ENCODE assay signal across 36 cellular contexts in genomic region chr3:62761711-62762110, GRCh38.
"Had no signal": no experiment of that assay in that cellular context is flagged by ENCODE, and none has a peak within 500 bp of the region (broad histone marks: within the 10 kb centered on the region; RNA-seq: fewer than 3 reads in every experiment).

No MANE protein-coding gene starts in this region.

- H3K4me3 Mint-ChIP-seq: activated CD4-positive, alpha-beta T cell treated with anti-CD3 and anti-CD28 coated beads for 36 hours; activated CD4-positive, alpha-beta T cell treated with anti-CD3 and anti-CD28 coated beads, Interleukin-2, amount 10 ng/mL, durations not matched to agents 7 days and 5 days; activated CD8-positive, alpha-beta T cell treated with anti-CD3 and anti-CD28 coated beads for 36 hours; activated naive CD4-positive, alpha-beta T cell treated with anti-CD3 and anti-CD28 coated beads for 36 hours; activated naive CD8-positive, alpha-beta T cell treated with anti-CD3 and anti-CD28 coated beads for 36 hours; activated T-cell treated with anti-CD3 and anti-CD28 coated beads, Interleukin-2, amount 50 U/mL, for 4 hours; activated T-cell treated with anti-CD3 and anti-CD28 coated beads, Interleukin-2, amount 50 U/mL, for 72 hours; activated T-helper 1 cell treated with anti-CD3 and anti-CD28 coated beads, Interleukin-12 subunit alpha, Interleukin-12 subunit beta, Interleukin-2, Interleukin-4 antibody, amounts not matched to agents 30 ng/mL and 10 ng/mL and 1 ng/mL, durations not matched to agents 14 hours and 24 hours and 36 hours; activated T-helper 17 cell treated with anti-CD3 and anti-CD28 coated beads, Interleukin-2, amount 50 U/mL, for 72 hours; T-helper 17 cell; WTC11 had no signal

- H3K27me3 ChIP-seq: adrenal gland, body of pancreas, brain microvascular endothelial cell, breast epithelium had no signal

- ATAC-seq: activated CD4-positive, alpha-beta T cell treated with anti-CD3 and anti-CD28 coated beads for 36 hours; activated CD4-positive, CD25-positive, alpha-beta regulatory T cell treated with anti-CD3 and anti-CD28 coated beads, Interleukin-2, amount 50 U/mL, for 24 hours; activated CD8-positive, alpha-beta T cell treated with anti-CD3 and anti-CD28 coated beads for 36 hours; activated naive CD4-positive, alpha-beta T cell treated with anti-CD3 and anti-CD28 coated beads, Interleukin-2, amount 50 U/mL, for 72 hours; activated T-cell treated with anti-CD3 and anti-CD28 coated beads, Interleukin-2, amount 50 U/mL, for 4 hours; activated T-cell treated with anti-CD3 and anti-CD28 coated beads, Interleukin-2, amount 50 U/mL, for 72 hours; activated T-helper 17 cell treated with anti-CD3 and anti-CD28 coated beads, Interleukin-2, amount 50 U/mL, for 72 hours; body of pancreas; T-helper 17 cell; WTC11 had no signal

- H3K4me1 Mint-ChIP-seq: activated CD4-positive, alpha-beta T cell treated with anti-CD3 and anti-CD28 coated beads for 36 hours; activated CD4-positive, alpha-beta T cell treated with anti-CD3 and anti-CD28 coated beads, Interleukin-2, amount 10 ng/mL, durations not matched to agents 7 days and 5 days; activated naive CD8-positive, alpha-beta T cell treated with anti-CD3 and anti-CD28 coated beads for 36 hours; activated T-helper 17 cell treated with anti-CD3 and anti-CD28 coated beads, Interleukin-2, amount 50 U/mL, for 72 hours; T-helper 17 cell had no signal

- H3K27ac ChIP-seq: adrenal gland, body of pancreas, brain microvascular endothelial cell, breast epithelium, VCaP had no signal

- H3K36me3 ChIP-seq: adrenal gland, brain microvascular endothelial cell, breast epithelium had no signal

- H3K4me1 ChIP-seq: adrenal gland, body of pancreas, breast epithelium had no signal

- DNase-seq: activated CD4-positive, alpha-beta T cell treated with anti-CD3 and anti-CD28 coated beads for 1 hour; activated CD4-positive, alpha-beta T cell treated with anti-CD3 and anti-CD28 coated beads for 36 hours; activated CD4-positive, alpha-beta T cell treated with anti-CD3 and anti-CD28 coated beads for 48 hours; activated CD4-positive, alpha-beta T cell treated with anti-CD3 and anti-CD28 coated beads, Interleukin-2, amount 10 ng/mL, durations not matched to agents 7 days and 5 days; activated CD4-positive, alpha-beta T cell treated with anti-CD3 and anti-CD28 coated beads, Interleukin-2, amount 50 U/mL, for 48 hours; activated CD4-positive, CD25-positive, alpha-beta regulatory T cell; activated CD8-positive, alpha-beta memory T cell treated with anti-CD3 and anti-CD28 coated beads, Interleukin-2, amount 50 U/mL, for 4 hours; activated CD8-positive, alpha-beta T cell treated with anti-CD3 and anti-CD28 coated beads for 36 hours; activated effector memory CD4-positive, alpha-beta T cell treated with anti-CD3 and anti-CD28 coated beads, Interleukin-2, amount 50 U/mL, for 16 hours; activated gamma-delta T cell treated with Interleukin-2 at 50 U/mL for 16 hours; activated naive CD4-positive, alpha-beta T cell; activated naive CD4-positive, alpha-beta T cell treated with anti-CD3 and anti-CD28 coated beads for 36 hours; activated naive CD4-positive, alpha-beta T cell treated with anti-CD3 and anti-CD28 coated beads, Interleukin-2, amount 50 U/mL, for 16 hours; activated naive CD8-positive, alpha-beta T cell treated with anti-CD3 and anti-CD28 coated beads for 36 hours; activated T-cell treated with anti-CD3 and anti-CD28 coated beads for 4 hours; activated T-cell treated with anti-CD3 and anti-CD28 coated beads, Interleukin-2, amount 50 U/mL, for 1 hour; activated T-cell treated with anti-CD3 and anti-CD28 coated beads, Interleukin-2, amount 50 U/mL, for 4 hours; activated T-cell treated with anti-CD3 and anti-CD28 coated beads, Interleukin-2, amount 50 U/mL, for 72 hours; adrenal gland; amniotic stem cell; aorta; body of pancreas; brain microvascular endothelial cell; central memory CD4-positive, alpha-beta T cell; T-helper 17 cell; T-helper 9 cell had no signal

- H3K27ac Mint-ChIP-seq: activated CD4-positive, alpha-beta T cell treated with anti-CD3 and anti-CD28 coated beads for 36 hours; activated CD4-positive, alpha-beta T cell treated with anti-CD3 and anti-CD28 coated beads, Interleukin-2, amount 10 ng/mL, durations not matched to agents 7 days and 5 days; activated CD8-positive, alpha-beta T cell treated with anti-CD3 and anti-CD28 coated beads for 36 hours; activated naive CD4-positive, alpha-beta T cell treated with anti-CD3 and anti-CD28 coated beads for 36 hours; activated naive CD4-positive, alpha-beta T cell treated with anti-CD3 and anti-CD28 coated beads, Interleukin-2, amount 50 U/mL, for 72 hours; activated naive CD8-positive, alpha-beta T cell treated with anti-CD3 and anti-CD28 coated beads for 36 hours; activated T-cell treated with anti-CD3 and anti-CD28 coated beads, Interleukin-2, amount 50 U/mL, for 72 hours; activated T-helper 1 cell treated with anti-CD3 and anti-CD28 coated beads, Interleukin-12 subunit alpha, Interleukin-12 subunit beta, Interleukin-2, Interleukin-4 antibody, amounts not matched to agents 30 ng/mL and 10 ng/mL and 1 ng/mL, durations not matched to agents 14 hours and 24 hours and 36 hours; activated T-helper 17 cell treated with anti-CD3 and anti-CD28 coated beads, Interleukin-2, amount 50 U/mL, for 72 hours; T-helper 17 cell had no signal

- H3K9me3 ChIP-seq: adrenal gland, body of pancreas, breast epithelium had no signal

- H3K27me3 Mint-ChIP-seq: activated CD4-positive, alpha-beta T cell treated with anti-CD3 and anti-CD28 coated beads, Interleukin-2, amount 10 ng/mL, durations not matched to agents 7 days and 5 days; activated CD8-positive, alpha-beta T cell treated with anti-CD3 and anti-CD28 coated beads for 36 hours; activated naive CD8-positive, alpha-beta T cell treated with anti-CD3 and anti-CD28 coated beads for 36 hours; T-helper 17 cell had no signal

- H3K36me3 Mint-ChIP-seq: activated naive CD4-positive, alpha-beta T cell treated with anti-CD3 and anti-CD28 coated beads, Interleukin-2, amount 50 U/mL, for 72 hours; activated naive CD8-positive, alpha-beta T cell treated with anti-CD3 and anti-CD28 coated beads for 36 hours; WTC11 had no signal

- H3K9me3 Mint-ChIP-seq: activated CD8-positive, alpha-beta T cell treated with anti-CD3 and anti-CD28 coated beads for 36 hours; activated naive CD8-positive, alpha-beta T cell treated with anti-CD3 and anti-CD28 coated beads for 36 hours; activated T-cell treated with anti-CD3 and anti-CD28 coated beads, Interleukin-2, amount 50 U/mL, for 4 hours; activated T-helper 1 cell treated with anti-CD3 and anti-CD28 coated beads, Interleukin-12 subunit alpha, Interleukin-12 subunit beta, Interleukin-2, Interleukin-4 antibody, amounts not matched to agents 30 ng/mL and 10 ng/mL and 1 ng/mL, durations not matched to agents 14 hours and 24 hours and 36 hours; WTC11 had no signal

- H3K4me3 ChIP-seq: adrenal gland, body of pancreas, breast epithelium had no signal

- FAIRE-seq: astrocyte, colon, TTC549 had no signal
